ENCODE assay signal across 15 cellular contexts in genomic region chr15:44231842-44232241, GRCh38. TPM values are rescaled to one million over a fixed set of nuclear protein-coding genes. Genes with fewer than 3 reads are reported as not detected.
DNase-seq lines count a peak whose midpoint lies in the region; ATAC-seq and TF ChIP-seq lines count a peak whose summit lies in the region.
"Had no signal": no experiment of that assay in that cellular context is flagged by ENCODE, and none has a peak within 500 bp of the region (broad histone marks: within the 10 kb centered on the region; RNA-seq: fewer than 3 reads in every experiment).

No MANE protein-coding gene starts in this region.

- no CpG with 5 or more reads among the region's 1 CpG for WGBS in IMR-90 (ENCODE audit: extremely low coverage in 2 of 2, insufficient read length in 1 of 2), 2 experiments

- H3K36me3 ChIP-seq in IMR-90 (ENCODE audit: control insufficient read depth, insufficient read depth, low read length) = no peaks in the 10 kb centered on the region
- no peaks in the 10 kb centered on the region for H3K36me3 ChIP-seq in osteoblast (ENCODE audit: insufficient read depth, low read length)
- H3K36me3 ChIP-seq: BE2C had no signal

- TF ChIP-seq CTCF in IMR-90 (conservative IDR thresholded peaks at IDR 0.05; ENCODE audit: low read depth, low read length) = no peak
- TF ChIP-seq CTCF in choroid plexus epithelial cell (conservative IDR thresholded peaks at IDR 0.05; ENCODE audit: low read depth, low read length) = no peak
- no peak for TF ChIP-seq CTCF in osteoblast (IDR thresholded peaks at IDR 0.05; ENCODE audit: extremely low read depth, low read depth, low read length)

- no peaks in the 10 kb centered on the region for H3K79me2 ChIP-seq in osteoblast (ENCODE audit: insufficient read depth, low read length)

- H3K79me1 ChIP-seq in IMR-90 (ENCODE audit: low read depth in 1 of 2, low read length in 2 of 2) = no peaks in the 10 kb centered on the region

- H2BK120ac ChIP-seq in IMR-90 (ENCODE audit: low read depth, low read length) = no peak overlapping the region

- H3K9me1 ChIP-seq in IMR-90 (ENCODE audit: insufficient read depth, low read length) = no peaks in the 10 kb centered on the region

- TF ChIP-seq RAD21 in IMR-90 (IDR thresholded peaks at IDR 0.05; ENCODE audit: low read length) = no peak

- TF ChIP-seq POLR2A in IMR-90 (IDR thresholded peaks at IDR 0.05; ENCODE audit: low read depth, low read length) = no peak

- no peak overlapping the region for H3K9ac ChIP-seq in IMR-90 (ENCODE audit: low read depth, low read length)

- H3K4me1 Mint-ChIP-seq in activated T-helper 17 cell treated with anti-CD3 and anti-CD28 coated beads, Interleukin-2, amount 50 U/mL, for 72 hours = no peaks in the 10 kb centered on the region
- H3K4me1 Mint-ChIP-seq: CD4-positive, alpha-beta memory T cell had no signal

- no peaks in the 10 kb centered on the region for H3K9me3 Mint-ChIP-seq in activated T-helper 17 cell treated with anti-CD3 and anti-CD28 coated beads, Interleukin-2, amount 50 U/mL, for 72 hours
- H3K9me3 Mint-ChIP-seq: HFFc6 had no signal

- no peak overlapping the region for H3K27ac Mint-ChIP-seq in activated T-helper 17 cell treated with anti-CD3 and anti-CD28 coated beads, Interleukin-2, amount 50 U/mL, for 72 hours
- H3K27ac Mint-ChIP-seq: CD4-positive, alpha-beta memory T cell; HFFc6 had no signal

- H3K27me3 Mint-ChIP-seq in activated T-helper 17 cell treated with anti-CD3 and anti-CD28 coated beads, Interleukin-2, amount 50 U/mL, for 72 hours = no peaks in the 10 kb centered on the region

- no peaks in the 10 kb centered on the region for H4K20me1 ChIP-seq in IMR-90 (ENCODE audit: insufficient read depth, low read length)
- no peaks in the 10 kb centered on the region for H4K20me1 ChIP-seq in osteoblast (ENCODE audit: insufficient read depth, low read length)

- no peaks in the 10 kb centered on the region for H3K36me3 Mint-ChIP-seq in activated T-helper 17 cell treated with anti-CD3 and anti-CD28 coated beads, Interleukin-2, amount 50 U/mL, for 72 hours (ENCODE audit: low read depth)
- H3K36me3 Mint-ChIP-seq: CD4-positive, alpha-beta memory T cell had no signal

- peak; percentile 72 for ATAC-seq in IMR-90 (ENCODE audit: low read depth)
- ATAC-seq in activated T-helper 17 cell treated with anti-CD3 and anti-CD28 coated beads, Interleukin-2, amount 50 U/mL, for 72 hours (replicated peaks) = no peak
- ATAC-seq in GM21528 (IDR thresholded peaks at IDR 0.05; ENCODE audit: low FRiP score, unreplicated experiment) = no peak
- ATAC-seq: HepG2 had no signal

- no peak overlapping the region for H3K23ac ChIP-seq in IMR-90 (ENCODE audit: low read depth, low read length)

- H3K27me3 ChIP-seq in IMR-90 (ENCODE audit: control insufficient read depth, insufficient read depth, low read length) = no peaks in the 10 kb centered on the region; the same call in 1 of the 2 replicates
- H3K27me3 ChIP-seq in osteoblast (ENCODE audit: insufficient read depth, low read length) = peaks cover 3% of the 10 kb centered on the region
- H3K27me3 ChIP-seq: BE2C had no signal

- no peak overlapping the region for H3K18ac ChIP-seq in IMR-90 (ENCODE audit: low read depth, low read length)

- H3K4me1 ChIP-seq in IMR-90 (ENCODE audit: control insufficient read depth, insufficient read depth, low read length) (no peaks in the 10 kb centered on the region; the same call in 1 of the 2 replicates), osteoblast (ENCODE audit: insufficient read depth, low read length) (no peaks in the 10 kb centered on the region)
- H3K4me1 ChIP-seq: BE2C had no signal

- no peak overlapping the region for H2AK5ac ChIP-seq in IMR-90 (ENCODE audit: low read depth, low read length)

- no peak overlapping the region for H4K8ac ChIP-seq in IMR-90 (ENCODE audit: low read depth in 2 of 2, low read length in 2 of 2)

- H3K14ac ChIP-seq in IMR-90 (replicated peaks; ENCODE audit: low read depth, low read length) = no peak overlapping the region

- H3K9me3 ChIP-seq in IMR-90 (ENCODE audit: control insufficient read depth, insufficient read depth, low read length) (no peaks in the 10 kb centered on the region), osteoblast (ENCODE audit: low read depth, low read length) (no peaks in the 10 kb centered on the region)
- H3K9me3 ChIP-seq: BE2C had no signal

- H2BK5ac ChIP-seq in IMR-90 (ENCODE audit: low read depth, low read length, poor library complexity, severe bottlenecking) = no peak overlapping the region

- H3K4me2 ChIP-seq in IMR-90 (ENCODE audit: low read depth, low read length) (no peak overlapping the region; the same call in 1 of the 2 replicates), osteoblast (ENCODE audit: insufficient read depth, low read length) (no peak overlapping the region)

- H4K5ac ChIP-seq in IMR-90 (ENCODE audit: low read depth, low read length) = no peak overlapping the region

- no peak overlapping the region for H3K56ac ChIP-seq in IMR-90 (ENCODE audit: extremely low read depth, insufficient read depth, low read length)

- H3K4ac ChIP-seq in IMR-90 (ENCODE audit: low read depth, low read length) = no peak overlapping the region

- H2AFZ ChIP-seq in IMR-90 (replicated peaks; ENCODE audit: low read length, poor library complexity) = no peak overlapping the region
- no peak overlapping the region for H2AFZ ChIP-seq in osteoblast (ENCODE audit: low read length)

- dilution Hi-C loops in IMR-90 (cut with HindIII; ENCODE audit: low sequenced_read_pairs, unreplicated experiment) = no loop called here

- no peak overlapping the region for H3K4me3 Mint-ChIP-seq in activated T-helper 17 cell treated with anti-CD3 and anti-CD28 coated beads, Interleukin-2, amount 50 U/mL, for 72 hours
- H3K4me3 Mint-ChIP-seq: CD4-positive, alpha-beta memory T cell; HFFc6 had no signal

- H3K4me3 ChIP-seq in IMR-90 (ENCODE audit: insufficient read depth, low read depth, low read length) (no peak overlapping the region), choroid plexus epithelial cell (ENCODE audit: low read depth, low read length) (no peak overlapping the region), osteoblast (ENCODE audit: insufficient read depth, low read length) (no peak overlapping the region)

- no peak overlapping the region for H2BK20ac ChIP-seq in IMR-90 (ENCODE audit: low read depth, low read length)

- H3K27ac ChIP-seq in IMR-90 (ENCODE audit: insufficient read depth, low read length) = no peak overlapping the region
- no peak overlapping the region for H3K27ac ChIP-seq in osteoblast (ENCODE audit: low read depth, low read length)
- H3K27ac ChIP-seq: C4-2B had no signal

- intact Hi-C loops in IMR-90 (cut with micrococcal nuclease) = no loop called here

- CTCF ChIA-PET in IMR-90 (lab: Yijun Ruan, JAX) = interaction anchor here (0.5 to 1.2 kb wide), 4 partner anchors 270 to 327 kb away, joined by 3 to 6 read pairs (median 4); no protein-coding TSS in a partner anchor

- H4K91ac ChIP-seq in IMR-90 (ENCODE audit: insufficient read depth, low read depth, low read length) = no peak overlapping the region

- POLR2A ChIA-PET in IMR-90 (lab: Charles Lee; ENCODE audit: unreplicated experiment) = interaction anchor here (0.6 kb wide), 1 partner anchor 10 kb away, joined by 3 read pairs; no protein-coding TSS in a partner anchor

- DNase-seq in AG08395 (ENCODE audit: low spot score) (peak; percentile 12), IMR-90 (peak; percentile 34), choroid plexus epithelial cell (ENCODE audit: low read depth) (peak; percentile 9), osteoblast (ENCODE audit: insufficient read length, low spot score, missing footprints) (peak; percentile 27), NCI-H2171 treated with DMSO at 0.1 percent for 48 hours (lab: John Stamatoyannopoulos, UW) (no peak)
- DNase-seq: BE2C; CD4-positive, alpha-beta memory T cell; DMS79; EL; HCEC 1CT; HFFc6 had no signal

- BruUV-seq in IMR-90 (replicated peaks; lab: Mats Ljungman, UMichigan) = no TSS peak

- in situ Hi-C loops in IMR-90 (cut with MboI; ENCODE audit: low sequenced_read_pairs) = no loop called here

- no peak overlapping the region for H2AK9ac ChIP-seq in IMR-90 (replicated peaks; ENCODE audit: low read depth, low read length, poor library complexity)

- no peak overlapping the region for H2BK15ac ChIP-seq in IMR-90 (ENCODE audit: low read depth, low read length)

TF ChIP-seq in IMR-90, 13 proteins besides CTCF, POLR2A, EP300 and RAD21 (continues in another document):
- TF ChIP-seq USF2 (IDR thresholded peaks at IDR 0.05; ENCODE audit: low read depth, low read length) (no peak), NFE2L2 (IDR thresholded peaks at IDR 0.05; ENCODE audit: low read depth, low read length) (no peak), MXI1 (IDR thresholded peaks at IDR 0.05; ENCODE audit: borderline replicate concordance, low read depth, low read length) (no peak), CEBPB (IDR thresholded peaks at IDR 0.05; ENCODE audit: low read depth, low read length) (no peak), FOS (IDR thresholded peaks at IDR 0.05; ENCODE audit: low read depth, low read length) (no peak), MAZ (IDR thresholded peaks at IDR 0.05; ENCODE audit: borderline replicate concordance, low read depth, low read length) (no peak), CHD1 (IDR thresholded peaks at IDR 0.05; ENCODE audit: low read depth, low read length) (no peak), SMC3 (IDR thresholded peaks at IDR 0.05; ENCODE audit: low read depth, low read length) (no peak)

RNA-seq across cellular contexts. Expression of gene FRMD5, which starts 36.8 kb away (rescaled TPM):
- total RNA-seq in IMR-90 (2012; rRNA removed) (5.4 and 5.6 TPM in 2 replicates), osteoblast (3.3 and 3.5 TPM in 2 replicates)
- 4.1 and 4.8 TPM in 2 replicates for polyA plus RNA-seq in IMR-90 (2012; rRNA removed)
- polyA plus RNA-seq in IMR-90 (2012; cell fraction: cytosol; rRNA removed) = 3.5 and 3.9 TPM in 2 replicates
- polyA plus RNA-seq in IMR-90 (2012; cell fraction: nucleus; rRNA removed; ENCODE audit: low replicate concordance) = 9.0 and 13.8 TPM in 2 replicates
- under 1 TPM; 0.26 to 0.66 TPM for total RNA-seq in activated T-helper 17 cell treated with anti-CD3 and anti-CD28 coated beads, Interleukin-2, amount 50 U/mL, for 72 hours

RNA-seq across cellular contexts. Expression of gene GOLM2, which starts 56.7 kb away (rescaled TPM):
- total RNA-seq in IMR-90 (2012; rRNA removed) (75.6 and 108 TPM in 2 replicates), osteoblast (170 and 193 TPM in 2 replicates)
- 31.4 and 41.8 TPM in 2 replicates for polyA plus RNA-seq in IMR-90 (2012; rRNA removed)
- polyA plus RNA-seq in IMR-90 (2012; cell fraction: cytosol; rRNA removed) = 18.9 and 23.8 TPM in 2 replicates
- polyA plus RNA-seq in IMR-90 (2012; cell fraction: nucleus; rRNA removed; ENCODE audit: low replicate concordance) = 10.4 and 14.9 TPM in 2 replicates
- 10 to 100 TPM; 30.5 to 45.2 TPM for total RNA-seq in activated T-helper 17 cell treated with anti-CD3 and anti-CD28 coated beads, Interleukin-2, amount 50 U/mL, for 72 hours
